In the genomic region with DNA sequence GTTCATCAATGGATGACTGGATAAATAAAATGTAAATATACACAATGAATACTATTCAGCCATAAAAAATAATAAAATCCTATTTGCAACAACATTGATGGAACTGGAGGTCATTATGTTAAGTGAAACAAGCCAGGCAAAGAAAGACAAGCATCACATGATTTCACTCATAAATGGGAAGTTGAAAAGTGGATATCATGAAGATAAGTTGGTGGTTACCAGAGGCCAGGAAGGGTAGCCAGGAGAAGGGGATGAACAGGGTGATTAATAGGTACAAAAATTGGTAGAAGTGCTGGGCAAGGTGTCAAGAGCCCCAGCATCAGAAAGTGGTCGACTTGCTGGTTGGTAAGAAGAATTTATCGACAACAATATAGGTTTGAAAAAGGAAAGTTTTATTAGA, we compare ENCODE assay signal across 9 cellular contexts. TPM values are rescaled to one million over a fixed set of nuclear protein-coding genes. Genes with fewer than 3 reads are reported as not detected.
DNase-seq lines count a peak whose midpoint lies in the region; ATAC-seq and TF ChIP-seq lines count a peak whose summit lies in the region.
"Had no signal": no experiment of that assay in that cellular context is flagged by ENCODE, and none has a peak within 500 bp of the region (broad histone marks: within the 10 kb centered on the region; RNA-seq: fewer than 3 reads in every experiment).

No MANE protein-coding gene starts in this region.

- H3K27ac Mint-ChIP-seq in activated T-helper 1 cell treated with anti-CD3 and anti-CD28 coated beads, Interleukin-12 subunit alpha, Interleukin-12 subunit beta, Interleukin-2, Interleukin-4 antibody, amounts not matched to agents 30 ng/mL and 10 ng/mL and 1 ng/mL, durations not matched to agents 14 hours and 24 hours and 36 hours, result peak overlapping the region; percentile 80

- no peak overlapping the region for H3K27ac ChIP-seq in A673 (ENCODE audit: low read depth, low read length, poor library complexity, severe bottlenecking)
- peak overlapping the region; percentile 87; the same call in 1 of the 2 replicates for H3K27ac ChIP-seq in HCT116 (ENCODE audit: low read depth, low read length)
- H3K27ac ChIP-seq in lower lobe of right lung, result no peak overlapping the region

- no TSS peak for BruUV-seq in A673 (replicated peaks; lab: Mats Ljungman, UMichigan)
- BruUV-seq in HCT116 (replicated peaks; lab: Mats Ljungman, UMichigan), result no TSS peak

- peaks cover 63% of the 10 kb centered on the region for H3K4me1 Mint-ChIP-seq in activated T-helper 1 cell treated with anti-CD3 and anti-CD28 coated beads, Interleukin-12 subunit alpha, Interleukin-12 subunit beta, Interleukin-2, Interleukin-4 antibody, amounts not matched to agents 30 ng/mL and 10 ng/mL and 1 ng/mL, durations not matched to agents 14 hours and 24 hours and 36 hours (ENCODE audit: low read depth)

- H3K9me3 ChIP-seq in A673 (ENCODE audit: low read depth, low read length, poor library complexity, severe bottlenecking), result no peaks in the 10 kb centered on the region
- H3K9me3 ChIP-seq in HCT116 (ENCODE audit: control insufficient read depth in 1 of 2, insufficient read depth in 1 of 2, low read depth in 1 of 2, low read length in 2 of 2), result no peaks in the 10 kb centered on the region
- H3K9me3 ChIP-seq in lower lobe of right lung, result no peaks in the 10 kb centered on the region

- ATAC-seq in HCT116 (no peak), lower lobe of right lung (no peak), GM21717 (IDR thresholded peaks at IDR 0.05; ENCODE audit: unreplicated experiment) (no peak)

- H4K20me1 ChIP-seq in HCT116 (ENCODE audit: insufficient read depth), result no peaks in the 10 kb centered on the region

- TF ChIP-seq CTCF in A673 (conservative IDR thresholded peaks at IDR 0.05; ENCODE audit: low read depth, low read length), result no peak
- no peak for TF ChIP-seq CTCF in HCT116 (IDR thresholded peaks at IDR 0.05 in 2 of 3, conservative IDR thresholded peaks at IDR 0.05 in 1 of 3; ENCODE audit: borderline replicate concordance in 1 of 3, insufficient read depth in 1 of 3, low read depth in 2 of 3, low read length in 2 of 3)
- no peak for TF ChIP-seq CTCF in lower lobe of right lung (IDR thresholded peaks at IDR 0.05)

- TF ChIP-seq POLR2A in HCT116 (IDR thresholded peaks at IDR 0.05; ENCODE audit: borderline replicate concordance, extremely low read depth, insufficient read depth, insufficient read length), result no peak

- peaks cover 49% of the 10 kb centered on the region for H3K79me2 ChIP-seq in HCT116 (ENCODE audit: insufficient read depth, low read length)

- H3K27me3 ChIP-seq in A673 (replicated peaks; ENCODE audit: insufficient read depth, low read depth, low read length, poor library complexity) (no peaks in the 10 kb centered on the region), HCT116 (ENCODE audit: insufficient read depth, low read length) (no peaks in the 10 kb centered on the region), lower lobe of right lung (ENCODE audit: low read depth) (no peaks in the 10 kb centered on the region)

- POLR2A ChIA-PET in A673 (lab: Charles Lee; ENCODE audit: low non-redundant PET), result no interaction called here
- POLR2A ChIA-PET in HCT116 (lab: Charles Lee), result no interaction called here

- peak overlapping the region; percentile 89 for H3K9ac ChIP-seq in HCT116 (ENCODE audit: low read length)

- H3K4me1 ChIP-seq in A673 (ENCODE audit: insufficient read depth, low read length, poor library complexity, severe bottlenecking) (no peaks in the 10 kb centered on the region), HCT116 (ENCODE audit: control insufficient read depth in 1 of 2, insufficient read depth in 2 of 2, low read length in 2 of 2) (peaks cover 2 to 16% of the 10 kb centered on the region in 2 experiments; a peak in 3 of 4 replicates), lower lobe of right lung (peaks cover 27% of the 10 kb centered on the region)

- CTCF ChIA-PET in A673 (lab: Charles Lee) (no interaction called here), HCT116 (lab: Charles Lee) (no interaction called here)

- no peak for TF ChIP-seq RAD21 in HCT116 (IDR thresholded peaks at IDR 0.05; ENCODE audit: low read depth)

- no peaks in the 10 kb centered on the region for H3K9me3 Mint-ChIP-seq in activated T-helper 1 cell treated with anti-CD3 and anti-CD28 coated beads, Interleukin-12 subunit alpha, Interleukin-12 subunit beta, Interleukin-2, Interleukin-4 antibody, amounts not matched to agents 30 ng/mL and 10 ng/mL and 1 ng/mL, durations not matched to agents 14 hours and 24 hours and 36 hours

- peaks cover 2% of the 10 kb centered on the region for H3K27me3 Mint-ChIP-seq in activated T-helper 1 cell treated with anti-CD3 and anti-CD28 coated beads, Interleukin-12 subunit alpha, Interleukin-12 subunit beta, Interleukin-2, Interleukin-4 antibody, amounts not matched to agents 30 ng/mL and 10 ng/mL and 1 ng/mL, durations not matched to agents 14 hours and 24 hours and 36 hours (ENCODE audit: insufficient read depth)

- H3K4me3 Mint-ChIP-seq in activated T-helper 1 cell treated with anti-CD3 and anti-CD28 coated beads, Interleukin-12 subunit alpha, Interleukin-12 subunit beta, Interleukin-2, Interleukin-4 antibody, amounts not matched to agents 30 ng/mL and 10 ng/mL and 1 ng/mL, durations not matched to agents 14 hours and 24 hours and 36 hours, result peak overlapping the region; percentile 97

- H3K4me2 ChIP-seq in HCT116 (ENCODE audit: low read length), result peak overlapping the region; percentile 77

- H3K36me3 Mint-ChIP-seq in activated T-helper 1 cell treated with anti-CD3 and anti-CD28 coated beads, Interleukin-12 subunit alpha, Interleukin-12 subunit beta, Interleukin-2, Interleukin-4 antibody, amounts not matched to agents 30 ng/mL and 10 ng/mL and 1 ng/mL, durations not matched to agents 14 hours and 24 hours and 36 hours (ENCODE audit: low read depth), result peaks cover 28% of the 10 kb centered on the region

- H3K4me3 ChIP-seq in A673 (ENCODE audit: low read depth, low read length, poor library complexity, severe bottlenecking) (peak overlapping the region; percentile 75), HCT116 (replicated peaks in 1 of 2; ENCODE audit: low read depth in 1 of 2, low read length in 2 of 2) (peak overlapping the region; percentile 69 to 79), lower lobe of right lung (peak overlapping the region; percentile 86)

- intact Hi-C loops in A673 (cut with micrococcal nuclease; ENCODE audit: unreplicated experiment) (loop anchor here (10.0 kb wide), 1 partner anchor 55 kb away; no protein-coding TSS in a partner anchor), HCT116 (cut with micrococcal nuclease) (loop anchor here (5.0 kb wide), 2 partner anchors 178 to 293 kb away; partner anchors contain the start of gene PER3), lower lobe of right lung (cut with DNase I) (no loop called here)
- intact Hi-C loops in activated T-helper 1 cell treated with anti-CD3 and anti-CD28 coated beads, Interleukin-12 subunit alpha, Interleukin-12 subunit beta, Interleukin-2, Interleukin-4 antibody, amounts not matched to agents 30 ng/mL and 10 ng/mL and 1 ng/mL, durations not matched to agents 14 hours and 24 hours and 36 hours (cut with micrococcal nuclease), result loop anchor here (2.0 to 5.0 kb wide), 2 partner anchors 57 to 857 kb away; partner anchors contain the start of gene RERE

- DNase-seq in A673 (ENCODE audit: low spot score), result no peak
- DNase-seq in HCT116 (ENCODE audit: low read depth, low spot score), result no peak
- no peak for DNase-seq in activated T-helper 1 cell treated with anti-CD3 and anti-CD28 coated beads, Interleukin-12 subunit alpha, Interleukin-12 subunit beta, Interleukin-2, Interleukin-4 antibody, amounts not matched to agents 30 ng/mL and 10 ng/mL and 1 ng/mL, durations not matched to agents 14 hours and 24 hours and 36 hours (ENCODE audit: low spot score)
- DNase-seq in lower lobe of right lung, result no peak
- DNase-seq in HCEC 1CT, result no peak
- no peak for DNase-seq in NCI-H2196 (lab: John Stamatoyannopoulos, UW; ENCODE audit: unreplicated experiment)
- DNase-seq in anterior cingulate cortex (lab: John Stamatoyannopoulos, UW), result no peak
- DNase-seq: NCI-H446 had no signal

- H3K36me3 ChIP-seq in A673 (ENCODE audit: insufficient read depth, low read length, poor library complexity, severe bottlenecking) (peaks cover 24% of the 10 kb centered on the region), HCT116 (ENCODE audit: control insufficient read depth in 1 of 2, insufficient read depth in 2 of 2, low read length in 2 of 2) (peaks cover 15 to 23% of the 10 kb centered on the region in 2 experiments; a peak in 3 of 4 replicates), lower lobe of right lung (peaks cover 24% of the 10 kb centered on the region)

- RAD21 ChIA-PET in HCT116 (lab: Charles Lee; ENCODE audit: low non-redundant PET in 1 of 2, low total read pairs in 2 of 2, uncharacterized antibody in 2 of 2, unreplicated experiment in 2 of 2), result no interaction called here

- H2AFZ ChIP-seq in HCT116 (ENCODE audit: low read depth, low read length, poor library complexity, severe bottlenecking), result no peak overlapping the region

- H3K9me2 ChIP-seq in HCT116 (ENCODE audit: insufficient read depth), result no peaks in the 10 kb centered on the region

TF ChIP-seq in HCT116, 20 proteins besides CTCF, POLR2A, EP300 and RAD21 (continues in another document):
- TF ChIP-seq ELF1 (IDR thresholded peaks at IDR 0.05; ENCODE audit: borderline replicate concordance, low read depth) (no peak), SRF (IDR thresholded peaks at IDR 0.05; ENCODE audit: low read depth) (no peak), EZH2phosphoT487 (IDR thresholded peaks at IDR 0.05; ENCODE audit: borderline replicate concordance) (no peak), POLR2AphosphoS5 (IDR thresholded peaks at IDR 0.05; ENCODE audit: low read depth, low read length) (no peak)

RNA-seq across cellular contexts. Expression of gene PARK7, which starts 1.3 kb away (rescaled TPM):
- total RNA-seq in A673 (2021) (352 and 358 TPM in 2 replicates), HCT116 (2021; ENCODE audit: unreplicated experiment) (370 TPM), lower lobe of right lung (187 TPM)
- polyA plus RNA-seq in HCT116 (2012), result 294 and 378 TPM in 2 replicates
- 425 and 429 TPM in 2 replicates for total RNA-seq in activated T-helper 1 cell treated with anti-CD3 and anti-CD28 coated beads, Interleukin-12 subunit alpha, Interleukin-12 subunit beta, Interleukin-2, Interleukin-4 antibody, amounts not matched to agents 30 ng/mL and 10 ng/mL and 1 ng/mL, durations not matched to agents 14 hours and 24 hours and 36 hours

RNA-seq across cellular contexts. Expression of gene TNFRSF9, which starts 19.5 kb away (rescaled TPM):
- 1.4 and 1.8 TPM in 2 replicates for total RNA-seq in A673 (2021)
- total RNA-seq in HCT116 (2021; ENCODE audit: unreplicated experiment), result 0.20 TPM
- 0.22 and 0.39 TPM in 2 replicates for polyA plus RNA-seq in HCT116 (2012)
- total RNA-seq in activated T-helper 1 cell treated with anti-CD3 and anti-CD28 coated beads, Interleukin-12 subunit alpha, Interleukin-12 subunit beta, Interleukin-2, Interleukin-4 antibody, amounts not matched to agents 30 ng/mL and 10 ng/mL and 1 ng/mL, durations not matched to agents 14 hours and 24 hours and 36 hours, result 57.0 and 60.5 TPM in 2 replicates
- 0.47 TPM for total RNA-seq in lower lobe of right lung

Comparison
In these comparisons a context has a peak if more than half of its experiments do, and no peak if none do; other contexts are left out.
1. RNA of gene TNFRSF9, which starts 19.5 kb away (total RNA-seq): 57.0 to 60.5 TPM in activated T-helper 1 cell treated with anti-CD3 and anti-CD28 coated beads, Interleukin-12 subunit alpha, Interleukin-12 subunit beta, Interleukin-2, Interleukin-4 antibody, amounts not matched to agents 30 ng/mL and 10 ng/mL and 1 ng/mL, durations not matched to agents 14 hours and 24 hours and 36 hours; 1.4 to 1.8 TPM in A673, 0.47 TPM in lower lobe of right lung (single experiment) and 0.20 TPM in HCT116 (single experiment); every median in the first group is over 10 times any median in the second.
2. Peak in every context shown above with its lines, with median percentiles within 50 percentile points of each other: H3K4me3 ChIP-seq.